16 cellular contexts compared by ENCODE assay signal in genomic region chr10:13700461-13701144, GRCh38.
DNase-seq lines count a peak whose midpoint lies in the region; ATAC-seq and TF ChIP-seq lines count a peak whose summit lies in the region.
"Had no signal": no experiment of that assay in that cellular context is flagged by ENCODE, and none has a peak within 500 bp of the region (broad histone marks: within the 10 kb centered on the region; RNA-seq: fewer than 3 reads in every experiment).

No MANE protein-coding gene starts in this region.

- peaks cover 48% of the 10 kb centered on the region for H3K4me1 Mint-ChIP-seq in neural crest cell
- H3K4me1 Mint-ChIP-seq in natural killer cell treated with Interleukin-12 subunit alpha and Interleukin-12 subunit beta and Interleukin-15 and Interleukin-18, amount 100 ng/mL, for 72 hours (ENCODE audit: low read depth in 2 of 2) = no peaks in the 10 kb centered on the region

- DNase-seq in DND-41 = peak; percentile 90
- peak; percentile 30 for DNase-seq in NCI-H146 treated with DMSO at 0.1 percent for 48 hours (lab: John Stamatoyannopoulos, UW; ENCODE audit: unreplicated experiment)
- DNase-seq in brain pericyte (ENCODE audit: low read depth, low spot score) = peak; percentile 63
- DNase-seq in neural crest cell (ENCODE audit: low read depth, low spot score) = no peak
- no peak for DNase-seq in NCI-H1930 (lab: John Stamatoyannopoulos, UW)
- DNase-seq in natural killer cell treated with Interleukin-12 subunit alpha and Interleukin-12 subunit beta and Interleukin-15 and Interleukin-18, amount 100 ng/mL, for 72 hours (ENCODE audit: low spot score) = no peak
- DNase-seq in activated CD4-positive, alpha-beta T cell treated with anti-CD3 and anti-CD28 coated beads for 48 hours = no peak
- DNase-seq: AML-193, COR-L47, Kasumi-1, NCI-H1105 treated with DMSO at 0.1 percent for 48 hours, NCI-H187 treated with DMSO at 0.1 percent for 48 hours had no signal

- H3K36me3 Mint-ChIP-seq in neural crest cell (ENCODE audit: low read depth) = peaks cover 43% of the 10 kb centered on the region
- no peaks in the 10 kb centered on the region for H3K36me3 Mint-ChIP-seq in natural killer cell treated with Interleukin-12 subunit alpha and Interleukin-12 subunit beta and Interleukin-15 and Interleukin-18, amount 100 ng/mL, for 72 hours
- H3K36me3 Mint-ChIP-seq: CD14-positive monocyte had no signal

- H3K27ac ChIP-seq in DND-41 (ENCODE audit: low read length) = peak overlapping the region; percentile 94
- H3K27ac ChIP-seq: SJSA1 had no signal

- H3K36me3 ChIP-seq in DND-41 (ENCODE audit: insufficient read depth, low read length) = peaks cover 58% of the 10 kb centered on the region

- peaks cover 20% of the 10 kb centered on the region for H3K27me3 Mint-ChIP-seq in neural crest cell (ENCODE audit: low read depth)
- H3K27me3 Mint-ChIP-seq in natural killer cell treated with Interleukin-12 subunit alpha and Interleukin-12 subunit beta and Interleukin-15 and Interleukin-18, amount 100 ng/mL, for 72 hours = peaks cover 14 to 19% of the 10 kb centered on the region in 2 donors

- H4K20me1 ChIP-seq in DND-41 (ENCODE audit: insufficient read depth, low read length) = no peaks in the 10 kb centered on the region

- peak overlapping the region; percentile 57 for H3K4me3 Mint-ChIP-seq in neural crest cell
- no peak overlapping the region for H3K4me3 Mint-ChIP-seq in natural killer cell treated with Interleukin-12 subunit alpha and Interleukin-12 subunit beta and Interleukin-15 and Interleukin-18, amount 100 ng/mL, for 72 hours
- H3K4me3 Mint-ChIP-seq: CD14-positive monocyte, GM23338 had no signal

- no peaks in the 10 kb centered on the region for H3K9me3 Mint-ChIP-seq in neural crest cell
- H3K9me3 Mint-ChIP-seq in natural killer cell treated with Interleukin-12 subunit alpha and Interleukin-12 subunit beta and Interleukin-15 and Interleukin-18, amount 100 ng/mL, for 72 hours = no peaks in the 10 kb centered on the region
- H3K9me3 Mint-ChIP-seq: CD14-positive monocyte, GM23338 had no signal

- H3K27me3 ChIP-seq in DND-41 (ENCODE audit: insufficient read depth, low read length, poor library complexity) = no peaks in the 10 kb centered on the region
- H3K27me3 ChIP-seq: SJSA1 had no signal

- no peak overlapping the region for H3K27ac Mint-ChIP-seq in neural crest cell (ENCODE audit: unreplicated experiment)
- H3K27ac Mint-ChIP-seq in natural killer cell treated with Interleukin-12 subunit alpha and Interleukin-12 subunit beta and Interleukin-15 and Interleukin-18, amount 100 ng/mL, for 72 hours = no peak overlapping the region

- peak overlapping the region; percentile 61 for H3K9ac ChIP-seq in DND-41 (ENCODE audit: low read depth, low read length)

- H2AFZ ChIP-seq in DND-41 (ENCODE audit: low read depth, low read length) = peak overlapping the region; percentile 52
- H2AFZ ChIP-seq: GM23338 had no signal

- H3K4me3 ChIP-seq in DND-41 (ENCODE audit: low read depth in 1 of 2, low read length in 2 of 2) = peak overlapping the region in 1 of 2 experiments; percentile 29; a peak in 2 of 4 replicates
- H3K4me3 ChIP-seq: GM23338, SJSA1 had no signal

- peaks cover 63% of the 10 kb centered on the region for H3K79me2 ChIP-seq in DND-41 (ENCODE audit: insufficient read depth, low read length)

- TF ChIP-seq CTCF in DND-41 (IDR thresholded peaks at IDR 0.05; ENCODE audit: borderline replicate concordance, extremely low read depth, low read length, poor library complexity, severe bottlenecking) (no peak), neural crest cell (conservative IDR thresholded peaks at IDR 0.05) (no peak)

- H3K4me1 ChIP-seq in DND-41 (ENCODE audit: insufficient read depth, low read length) = peaks cover 65% of the 10 kb centered on the region
- H3K4me1 ChIP-seq: SJSA1 had no signal

- ATAC-seq in DND-41 (ENCODE audit: insufficient read depth, low read depth) (peak; percentile 97), HG03135 (IDR thresholded peaks at IDR 0.05; ENCODE audit: unreplicated experiment) (no peak)
- no peak for ATAC-seq in natural killer cell treated with Interleukin-12 subunit alpha and Interleukin-12 subunit beta and Interleukin-15 and Interleukin-18, amount 100 ng/mL, for 72 hours
- ATAC-seq: GM23338 had no signal

- H3K9me3 ChIP-seq in DND-41 (ENCODE audit: insufficient read depth, low read length, severe bottlenecking) = no peaks in the 10 kb centered on the region
- H3K9me3 ChIP-seq: SJSA1 had no signal

- peak overlapping the region; percentile 80 for H3K4me2 ChIP-seq in DND-41 (ENCODE audit: insufficient read depth, low read length)
- H3K4me2 ChIP-seq: GM23338 had no signal

Comparison
In these comparisons a context has a peak if more than half of its experiments do, and no peak if none do; other contexts are left out.
1. DNase-seq: peak in DND-41 (single experiment), NCI-H146 treated with DMSO at 0.1 percent for 48 hours (single experiment) and brain pericyte (single experiment); none in neural crest cell (single experiment), NCI-H1930 (0 of 2), natural killer cell treated with Interleukin-12 subunit alpha and Interleukin-12 subunit beta and Interleukin-15 and Interleukin-18, amount 100 ng/mL, for 72 hours (single experiment) and activated CD4-positive, alpha-beta T cell treated with anti-CD3 and anti-CD28 coated beads for 48 hours (single experiment).